10 cellular contexts compared by ENCODE assay signal in genomic region chr13:113930711-113931637, GRCh38. TPM values are rescaled to one million over a fixed set of nuclear protein-coding genes. Genes with fewer than 3 reads are reported as not detected.
DNase-seq lines count a peak whose midpoint lies in the region; ATAC-seq and TF ChIP-seq lines count a peak whose summit lies in the region.
"Had no signal": no experiment of that assay in that cellular context is flagged by ENCODE, and none has a peak within 500 bp of the region (broad histone marks: within the 10 kb centered on the region; RNA-seq: fewer than 3 reads in every experiment).

No MANE protein-coding gene starts in this region.

- no peaks in the 10 kb centered on the region for H3K27me3 ChIP-seq in psoas muscle (ENCODE audit: insufficient read depth in 3 of 3, low read length in 2 of 3)

- peak; percentile 53 for DNase-seq in activated CD4-positive, alpha-beta T cell treated with anti-CD3 and anti-CD28 coated beads for 48 hours
- DNase-seq in coronary artery (ENCODE audit: low spot score) (peak; percentile 73), psoas muscle (no peak)
- DNase-seq in stimulated activated naive CD8-positive, alpha-beta T cell treated with anti-CD3 and anti-CD28 coated beads, Interleukin-15, Interleukin-2, amounts not matched to agents 100 U/mL and 50 U/mL, for 24 hours = peak; percentile 68
- DNase-seq: GDM1 had no signal

- H3K27ac ChIP-seq in coronary artery (no peak overlapping the region), psoas muscle (no peak overlapping the region)

- intact Hi-C loops in psoas muscle (cut with DNase I) = no loop called here

- H3K9me3 ChIP-seq in psoas muscle = no peaks in the 10 kb centered on the region

- peaks cover 46% of the 10 kb centered on the region for H3K4me1 ChIP-seq in psoas muscle

- WGBS in psoas muscle, 3 donors = 90 to 92% (median 90%) methylated on average over 35 of the region's 35 CpGs

- H3K4me3 ChIP-seq in coronary artery (no peak overlapping the region), psoas muscle (no peak overlapping the region)

- H3K36me3 ChIP-seq in psoas muscle (ENCODE audit: insufficient read depth in 1 of 2, low read depth in 1 of 2) = no peaks in the 10 kb centered on the region

- ATAC-seq in HG03108 (IDR thresholded peaks at IDR 0.05; ENCODE audit: unreplicated experiment) (peak; percentile 83), psoas muscle (no peak), GM19467 (IDR thresholded peaks at IDR 0.05; ENCODE audit: unreplicated experiment) (no peak), HG03439 (IDR thresholded peaks at IDR 0.05; ENCODE audit: unreplicated experiment) (no peak), HG03520 (IDR thresholded peaks at IDR 0.05; ENCODE audit: unreplicated experiment) (no peak)
- peak; percentile 92 for ATAC-seq in stimulated activated naive CD8-positive, alpha-beta T cell treated with anti-CD3 and anti-CD28 coated beads, Interleukin-15, Interleukin-2, amounts not matched to agents 100 U/mL and 50 U/mL, for 24 hours

- no peak for TF ChIP-seq CTCF in coronary artery (IDR thresholded peaks at IDR 0.05)
- TF ChIP-seq CTCF in psoas muscle (IDR thresholded peaks at IDR 0.05) = no peak

RNA-seq across cellular contexts. Expression of gene C13orf46, which starts 42.9 kb away (rescaled TPM):
- total RNA-seq in psoas muscle = 1 to 10 TPM in 1 of 4 donors, under 1 TPM in 3; 0.24 to 2.5 (median 0.73) TPM
- polyA plus RNA-seq in psoas muscle = under 1 TPM in 2 of 3 donors, not detected in 1; 0.14 to 0.53 TPM
- total RNA-seq: NCI-H460 had no signal

Comparison
In these comparisons a context has a peak if more than half of its experiments do, and no peak if none do; other contexts are left out.
1. ATAC-seq: peak in HG03108 (single experiment) and stimulated activated naive CD8-positive, alpha-beta T cell treated with anti-CD3 and anti-CD28 coated beads, Interleukin-15, Interleukin-2, amounts not matched to agents 100 U/mL and 50 U/mL, for 24 hours (single experiment); none in psoas muscle (0 of 4), GM19467 (single experiment), HG03439 (single experiment) and HG03520 (single experiment).
2. DNase-seq: peak in activated CD4-positive, alpha-beta T cell treated with anti-CD3 and anti-CD28 coated beads for 48 hours (single experiment), coronary artery (single experiment) and stimulated activated naive CD8-positive, alpha-beta T cell treated with anti-CD3 and anti-CD28 coated beads, Interleukin-15, Interleukin-2, amounts not matched to agents 100 U/mL and 50 U/mL, for 24 hours (single experiment); none in psoas muscle (0 of 2).